ENCODE assay signal across 33 cellular contexts in genomic region chr1:236207121-236207520, GRCh38.
DNase-seq lines count a peak whose midpoint lies in the region; ATAC-seq, FAIRE-seq and TF ChIP-seq lines count a peak whose summit lies in the region.
"Had no signal": no experiment of that assay in that cellular context is flagged by ENCODE, and none has a peak within 500 bp of the region (broad histone marks: within the 10 kb centered on the region; RNA-seq: fewer than 3 reads in every experiment).

No MANE protein-coding gene starts in this region.

- H3K9ac ChIP-seq in HepG2 (ENCODE audit: insufficient read depth, low read depth, low read length), result no peak overlapping the region

- intact Hi-C loops in Right ventricle myocardium superior (cut with DNase I) (no loop called here), Right ventricle myocardium inferior (cut with DNase I) (no loop called here), HepG2 (cut with micrococcal nuclease; ENCODE audit: unreplicated experiment) (no loop called here)

- H3K9me3 ChIP-seq in HepG2 (ENCODE audit: low read length), result no peaks in the 10 kb centered on the region
- H3K9me3 ChIP-seq: colonic mucosa, SJSA1, thyroid gland had no signal

- H3K27me3 ChIP-seq in HepG2 (ENCODE audit: control insufficient read depth in 1 of 2, insufficient read depth in 2 of 2, low read length in 2 of 2), result no peaks in the 10 kb centered on the region
- H3K27me3 ChIP-seq: breast epithelium, colonic mucosa, heart left ventricle, pancreas, SJSA1, thyroid gland had no signal

- TF ChIP-seq CTCF in choroid plexus epithelial cell (conservative IDR thresholded peaks at IDR 0.05; ENCODE audit: low read depth, low read length), result no peak
- no peak for TF ChIP-seq CTCF in HepG2 (CRISPR knock-in tag; IDR thresholded peaks at IDR 0.05)

- CTCF ChIA-PET in HepG2 (lab: Yijun Ruan, JAX; ENCODE audit: low intra/inter-chr PET ratio, low total read pairs), result no interaction called here

- no peak for DNase-seq in Right ventricle myocardium superior
- DNase-seq in Right ventricle myocardium inferior (ENCODE audit: missing footprints), result no peak
- DNase-seq in choroid plexus epithelial cell (ENCODE audit: low read depth), result peak; percentile 17
- DNase-seq in HepG2 (ENCODE audit: low spot score), result no peak
- DNase-seq in superior temporal gyrus (ENCODE audit: extremely low spot score), result peak; percentile 16
- DNase-seq in A172 (ENCODE audit: low spot score), result no peak
- DNase-seq: ACHN; activated CD4-positive, alpha-beta T cell treated with anti-CD3 and anti-CD28 coated beads, Interleukin-2, amount 10 ng/mL, durations not matched to agents 24 days and 14 days; DMS 273 treated with DMSO at 0.1 percent for 48 hours; effector memory CD4-positive, alpha-beta T cell; foreskin fibroblast; KG1; kidney; mammary epithelial cell; NCI-H1105 treated with DMSO at 0.1 percent for 48 hours; NCI-H2029 treated with DMSO at 0.1 percent for 48 hours; NCI-H2227 treated with DMSO at 0.1 percent for 48 hours; NCI-H69; retina; stimulated activated CD4-positive, alpha-beta T cell treated with anti-CD3 and anti-CD28 coated beads, Interleukin-2, amount 100 ng/mL, for 24 hours; stimulated activated naive CD8-positive, alpha-beta T cell treated with anti-CD3 and anti-CD28 coated beads, Interleukin-15, amount 100 ng/mL, for 72 hours had no signal

- no peak for TF ChIP-seq RAD21 in HepG2 (CRISPR knock-in tag; IDR thresholded peaks at IDR 0.05)

- POLR2A ChIA-PET in HepG2 (lab: Yijun Ruan, JAX), result no interaction called here

- H3K4me3 ChIP-seq in choroid plexus epithelial cell (ENCODE audit: low read depth, low read length) (no peak overlapping the region), HepG2 (replicated peaks in 1 of 3; ENCODE audit: insufficient read depth in 1 of 3, low read depth in 2 of 3, low read length in 3 of 3) (no peak overlapping the region)
- H3K4me3 ChIP-seq: breast epithelium, colonic mucosa, GM12878, heart left ventricle, pancreas, SJSA1, thyroid gland had no signal

- no peaks in the 10 kb centered on the region for H4K20me1 ChIP-seq in HepG2 (ENCODE audit: insufficient read depth, low read length)

- H2AFZ ChIP-seq in HepG2 (ENCODE audit: low read length), result no peak overlapping the region

- no TSS peak for BruUV-seq in HepG2 (replicated peaks; lab: Mats Ljungman, UMichigan)

- TF ChIP-seq EP300 in HepG2 (IDR thresholded peaks at IDR 0.05; ENCODE audit: low read depth in 2 of 2, low read length in 2 of 2) (no peak), HepG2 (CRISPR knock-in tag; IDR thresholded peaks at IDR 0.05; ENCODE audit: borderline replicate concordance) (no peak)

- H3K79me2 ChIP-seq in HepG2 (ENCODE audit: insufficient read depth, low read length), result no peaks in the 10 kb centered on the region

- WGBS in HepG2 (ENCODE audit: low lambda C conversion rate), result 94% methylated on average over 5 of the region's 5 CpGs

- no peak for TF ChIP-seq POLR2A in HepG2 (IDR thresholded peaks at IDR 0.05; ENCODE audit: insufficient read depth in 1 of 2, low read depth in 2 of 2, low read length in 2 of 2)

- H3K4me1 ChIP-seq in HepG2 (ENCODE audit: insufficient read depth, low read length), result 0 out of 2 replicates have a peak, but pooled peaks cover 5% of the 10 kb centered on the region
- H3K4me1 ChIP-seq: breast epithelium, colonic mucosa, pancreas, SJSA1, thyroid gland had no signal

- ATAC-seq in Right ventricle myocardium superior (ENCODE audit: poor library complexity), result peak; percentile 65
- ATAC-seq in Right ventricle myocardium inferior, result no peak
- no peak for ATAC-seq in HepG2
- no peak for ATAC-seq in GM18517 (IDR thresholded peaks at IDR 0.05; ENCODE audit: unreplicated experiment)
- no peak for ATAC-seq in HG03571 (IDR thresholded peaks at IDR 0.05; ENCODE audit: unreplicated experiment)
- ATAC-seq: activated naive CD4-positive, alpha-beta T cell treated with anti-CD3 and anti-CD28 coated beads, Interleukin-2, amount 50 U/mL, for 72 hours; stimulated activated naive CD8-positive, alpha-beta T cell treated with anti-CD3 and anti-CD28 coated beads, Interleukin-15, amount 100 ng/mL, for 72 hours had no signal

- no peak overlapping the region for H3K27ac ChIP-seq in HepG2 (ENCODE audit: extremely low read length, insufficient read depth, low read length)
- H3K27ac ChIP-seq: breast epithelium, colonic mucosa, pancreas, SJSA1, thyroid gland had no signal

- H3K36me3 ChIP-seq in HepG2 (replicated peaks in 1 of 2; ENCODE audit: control insufficient read depth in 1 of 2, insufficient read depth in 2 of 2, low read length in 2 of 2), result no peaks in the 10 kb centered on the region
- H3K36me3 ChIP-seq: breast epithelium, colonic mucosa, SJSA1, thyroid gland had no signal

- no peak for FAIRE-seq in HepG2 (lab: Jason Lieb, UNC)
- FAIRE-seq: GM12878, HTR-8/SVneo, kidney, pancreas, RCC 7860 had no signal

- in situ Hi-C loops in HepG2 (cut with HindIII; ENCODE audit: extremely low pct_ligation_motif_present, low pct_unique_long_range_greater_than_20kb), result no loop called here

- H3K4me2 ChIP-seq in HepG2 (ENCODE audit: low read depth, low read length), result no peak overlapping the region

TF ChIP-seq in HepG2, 621 proteins besides CTCF, POLR2A, EP300 and RAD21:
- TF ChIP-seq STAT6 (CRISPR knock-in tag; IDR thresholded peaks at IDR 0.05; ENCODE audit: borderline replicate concordance), result no peak
- TF ChIP-seq ZSCAN30 (CRISPR knock-in tag; IDR thresholded peaks at IDR 0.05), result no peak
- TF ChIP-seq HMGXB4 (CRISPR knock-in tag; IDR thresholded peaks at IDR 0.05; ENCODE audit: borderline replicate concordance in 1 of 2, low read depth in 1 of 2), result no peak
- 0 out of 2 replicates have a peak, but pooled peaks have one; percentile 4 for TF ChIP-seq MAFF (IDR thresholded peaks at IDR 0.05; ENCODE audit: low read depth, low read length)
- TF ChIP-seq ZNF10 (CRISPR knock-in tag; IDR thresholded peaks at IDR 0.05; ENCODE audit: borderline replicate concordance, low read depth), result no peak
- no peak for TF ChIP-seq SMAD1 (CRISPR knock-in tag; IDR thresholded peaks at IDR 0.05; ENCODE audit: borderline replicate concordance, low read depth)
- TF ChIP-seq ZNF331 (CRISPR knock-in tag; IDR thresholded peaks at IDR 0.05), result no peak
- TF ChIP-seq IKZF1 (IDR thresholded peaks at IDR 0.05), result no peak
- TF ChIP-seq MAFK (conservative IDR thresholded peaks at IDR 0.05 in 1 of 2, IDR thresholded peaks at IDR 0.05 in 1 of 2; ENCODE audit: low read length in 2 of 2), result peak in 1 of 2 experiments; percentile 37; a peak in 2 of 4 replicates

Comparison
In these comparisons a context has a peak if more than half of its experiments do, and no peak if none do; other contexts are left out.
1. DNase-seq: peak in choroid plexus epithelial cell (single experiment) and superior temporal gyrus (single experiment); none in Right ventricle myocardium superior (single experiment), Right ventricle myocardium inferior (single experiment), HepG2 (single experiment) and A172 (single experiment).